In the genomic region with DNA sequence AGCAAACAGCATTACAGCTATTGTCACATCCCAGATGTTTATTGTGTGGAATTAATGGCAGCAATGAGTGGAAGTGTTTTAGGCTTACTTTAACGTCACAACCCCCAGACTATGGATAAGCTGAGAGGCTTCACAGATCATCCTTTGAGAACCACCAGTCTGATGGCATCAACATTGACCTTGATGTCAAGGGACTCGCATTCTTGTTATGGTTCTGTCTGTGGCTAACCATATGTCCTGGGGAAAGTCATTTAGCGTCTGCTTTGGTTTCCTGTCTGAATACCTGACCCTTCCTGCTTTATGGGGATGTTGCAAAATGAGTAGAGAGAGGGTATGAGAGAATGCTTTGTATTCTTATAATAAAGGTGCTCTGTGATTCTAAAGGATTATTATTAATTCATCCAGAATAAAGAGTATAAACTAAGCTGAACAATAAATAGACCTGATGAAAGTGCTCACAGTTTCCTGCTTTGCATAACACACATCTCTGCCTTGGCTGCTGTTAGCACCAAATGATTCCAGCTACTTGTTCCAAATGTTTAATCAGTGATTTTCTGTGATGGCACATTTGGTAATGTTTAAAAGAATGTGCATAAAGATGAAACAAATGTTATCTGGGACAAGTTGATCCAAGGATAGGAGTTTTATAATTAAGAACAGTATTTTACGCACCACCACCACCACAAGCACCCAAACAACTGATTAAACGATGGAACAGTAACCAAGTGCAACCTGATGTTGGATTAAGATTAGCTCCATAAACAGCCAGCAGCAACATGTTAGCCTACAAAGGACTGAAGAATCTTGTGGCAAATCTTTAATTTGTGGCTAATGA, we compare ENCODE assay signal across 19 cellular contexts.
DNase-seq lines count a peak whose midpoint lies in the region; ATAC-seq and TF ChIP-seq lines count a peak whose summit lies in the region.
"Had no signal": no experiment of that assay in that cellular context is flagged by ENCODE, and none has a peak within 500 bp of the region (broad histone marks: within the 10 kb centered on the region; RNA-seq: fewer than 3 reads in every experiment).

No MANE protein-coding gene starts in this region.

- no peak overlapping the region for H3K4ac ChIP-seq in mesenchymal stem cell (ENCODE audit: low read depth in 1 of 2, low read length in 2 of 2)

- H3K4me1 Mint-ChIP-seq in activated T-cell treated with anti-CD3 and anti-CD28 coated beads, Interleukin-2, amount 50 U/mL, for 4 hours (ENCODE audit: low read depth): no peaks in the 10 kb centered on the region

- H3K9me3 ChIP-seq in MM.1S (replicated peaks; ENCODE audit: insufficient read depth, low read length) (no peaks in the 10 kb centered on the region), mesenchymal stem cell (ENCODE audit: control insufficient read depth, low read length) (no peaks in the 10 kb centered on the region)
- H3K9me3 ChIP-seq: colonic mucosa, left lung, upper lobe of left lung had no signal

- H3K4me3 Mint-ChIP-seq in activated T-cell treated with anti-CD3 and anti-CD28 coated beads, Interleukin-2, amount 50 U/mL, for 4 hours: no peak overlapping the region
- H3K4me3 Mint-ChIP-seq: activated CD4-positive, alpha-beta memory T cell treated with anti-CD3 and anti-CD28 coated beads for 36 hours had no signal

- H3K36me3 ChIP-seq in MM.1S (replicated peaks; ENCODE audit: insufficient read depth, low read length): no peaks in the 10 kb centered on the region
- H3K36me3 ChIP-seq in mesenchymal stem cell (ENCODE audit: control insufficient read depth in 1 of 2, insufficient read depth in 2 of 2, low read depth in 1 of 2, low read length in 2 of 2): no peaks in the 10 kb centered on the region
- H3K36me3 ChIP-seq: colonic mucosa, left lung, upper lobe of left lung had no signal

- no peak overlapping the region for H4K8ac ChIP-seq in mesenchymal stem cell (ENCODE audit: low read length)

- no peak overlapping the region for H4K91ac ChIP-seq in mesenchymal stem cell (ENCODE audit: low read length)

- no peaks in the 10 kb centered on the region for H3K36me3 Mint-ChIP-seq in activated T-cell treated with anti-CD3 and anti-CD28 coated beads, Interleukin-2, amount 50 U/mL, for 4 hours (ENCODE audit: insufficient read depth)
- H3K36me3 Mint-ChIP-seq: activated CD4-positive, alpha-beta memory T cell treated with anti-CD3 and anti-CD28 coated beads for 36 hours had no signal

- H2AFZ ChIP-seq in MM.1S (ENCODE audit: low read length) (no peak overlapping the region), mesenchymal stem cell (ENCODE audit: low read depth, low read length) (no peak overlapping the region)

- DNase-seq in Ammon's horn (ENCODE audit: low spot score) (peak; percentile 37), MM.1S (peak; percentile 35), choroid plexus epithelial cell (ENCODE audit: low read depth) (peak; percentile 90), mesenchymal stem cell (peak; percentile 86), NCI-H345 treated with DMSO at 0.1 percent for 48 hours (lab: John Stamatoyannopoulos, UW; ENCODE audit: unreplicated experiment) (no peak), lower leg skin (ENCODE audit: low spot score in 2 of 2) (no peak), GDM1 (lab: John Stamatoyannopoulos, UW) (no peak)
- no peak for DNase-seq in activated T-cell treated with anti-CD3 and anti-CD28 coated beads, Interleukin-2, amount 50 U/mL, for 4 hours
- DNase-seq: ACHN; activated CD4-positive, alpha-beta memory T cell treated with anti-CD3 and anti-CD28 coated beads for 36 hours; activated naive CD4-positive, alpha-beta T cell treated with Interleukin-2 at 50 U/mL for 16 hours; colonic mucosa; H7; left lung; NCI-H1105; NCI-H226; stimulated activated CD8-positive, alpha-beta memory T cell treated with anti-CD3 and anti-CD28 coated beads, Interleukin-4, amount 100 ng/mL, for 48 hours; upper lobe of left lung had no signal

- TF ChIP-seq CTCF in MM.1S (IDR thresholded peaks at IDR 0.05; ENCODE audit: low read length) (no peak), choroid plexus epithelial cell (conservative IDR thresholded peaks at IDR 0.05; ENCODE audit: low read depth, low read length) (no peak), lower leg skin (IDR thresholded peaks at IDR 0.05) (no peak)

- no peaks in the 10 kb centered on the region for H3F3A ChIP-seq in MM.1S (ENCODE audit: insufficient read depth, low read length)

- no peak overlapping the region for H2AK5ac ChIP-seq in mesenchymal stem cell (ENCODE audit: low read length, severe bottlenecking)

- no peaks in the 10 kb centered on the region for H3K27me3 Mint-ChIP-seq in activated T-cell treated with anti-CD3 and anti-CD28 coated beads, Interleukin-2, amount 50 U/mL, for 4 hours (ENCODE audit: low read depth)
- H3K27me3 Mint-ChIP-seq: activated CD4-positive, alpha-beta memory T cell treated with anti-CD3 and anti-CD28 coated beads for 36 hours had no signal

- H3K27ac ChIP-seq in MM.1S (ENCODE audit: low read length) (no peak overlapping the region), mesenchymal stem cell (ENCODE audit: low read length, poor library complexity, severe bottlenecking) (peak overlapping the region; percentile 34)
- H3K27ac ChIP-seq: colonic mucosa, left lung, upper lobe of left lung had no signal

- no peak overlapping the region for H3K18ac ChIP-seq in mesenchymal stem cell (ENCODE audit: low read depth in 1 of 2, low read length in 2 of 2)

- no peaks in the 10 kb centered on the region for H3K27me3 ChIP-seq in MM.1S (replicated peaks; ENCODE audit: insufficient read depth, low read length)
- H3K27me3 ChIP-seq in mesenchymal stem cell (ENCODE audit: control insufficient read depth in 1 of 2, insufficient read depth in 1 of 2, low read length in 2 of 2): no peaks in the 10 kb centered on the region
- H3K27me3 ChIP-seq: colonic mucosa, left lung, upper lobe of left lung had no signal

- intact Hi-C loops in lower leg skin (cut with DNase I; ENCODE audit: low total_unique reads): no loop called here

- peak overlapping the region; percentile 43 for H2BK120ac ChIP-seq in mesenchymal stem cell (ENCODE audit: low read depth, low read length)

- peaks cover 2% of the 10 kb centered on the region for H3K79me1 ChIP-seq in mesenchymal stem cell (replicated peaks; ENCODE audit: low read length, poor library complexity, severe bottlenecking)

- H3K9me3 Mint-ChIP-seq in activated T-cell treated with anti-CD3 and anti-CD28 coated beads, Interleukin-2, amount 50 U/mL, for 4 hours: peaks cover 5% of the 10 kb centered on the region
- H3K9me3 Mint-ChIP-seq: activated CD4-positive, alpha-beta memory T cell treated with anti-CD3 and anti-CD28 coated beads for 36 hours had no signal

- no peak overlapping the region for H3K9ac ChIP-seq in MM.1S (ENCODE audit: low read length)
- peak overlapping the region; percentile 64 for H3K9ac ChIP-seq in mesenchymal stem cell (ENCODE audit: low read length)

- H3K4me3 ChIP-seq in MM.1S (ENCODE audit: low read length): no peak overlapping the region
- no peak overlapping the region for H3K4me3 ChIP-seq in choroid plexus epithelial cell (ENCODE audit: low read depth, low read length)
- no peak overlapping the region for H3K4me3 ChIP-seq in mesenchymal stem cell (ENCODE audit: insufficient read depth in 1 of 2, low read depth in 1 of 2, low read length in 2 of 2)
- H3K4me3 ChIP-seq in lower leg skin (ENCODE audit: low read depth, poor library complexity, severe bottlenecking): no peak overlapping the region
- H3K4me3 ChIP-seq: colonic mucosa, left lung, upper lobe of left lung had no signal

- no peak for ATAC-seq in activated T-cell treated with anti-CD3 and anti-CD28 coated beads, Interleukin-2, amount 50 U/mL, for 4 hours
- ATAC-seq: left lung, Panc1 had no signal

- H3K4me1 ChIP-seq in MM.1S (ENCODE audit: low read length): peaks cover 9% of the 10 kb centered on the region; the same call in 1 of the 2 replicates
- peaks cover 4% of the 10 kb centered on the region for H3K4me1 ChIP-seq in mesenchymal stem cell (ENCODE audit: control insufficient read depth, insufficient read depth, low read depth, low read length)
- H3K4me1 ChIP-seq: colonic mucosa, left lung had no signal

- no peak overlapping the region for H2BK5ac ChIP-seq in mesenchymal stem cell (ENCODE audit: low read depth, low read length, poor library complexity, severe bottlenecking)

- H3K14ac ChIP-seq in mesenchymal stem cell (ENCODE audit: low read length in 2 of 2): no peak overlapping the region

- H2BK15ac ChIP-seq in mesenchymal stem cell (ENCODE audit: low read depth, poor library complexity, severe bottlenecking): no peak overlapping the region

- H3K23ac ChIP-seq in mesenchymal stem cell (ENCODE audit: low read length in 2 of 2): no peak overlapping the region

- H4K20me1 ChIP-seq in MM.1S (ENCODE audit: insufficient read depth, low read length): no peaks in the 10 kb centered on the region

- no peak for TF ChIP-seq POLR2A in lower leg skin (IDR thresholded peaks at IDR 0.05)

- H3K79me2 ChIP-seq in MM.1S (ENCODE audit: low read length): no peaks in the 10 kb centered on the region

- no peak overlapping the region for H3K4me2 ChIP-seq in MM.1S (ENCODE audit: low read depth, low read length)
- no peak overlapping the region for H3K4me2 ChIP-seq in mesenchymal stem cell (ENCODE audit: low read length, poor library complexity, severe bottlenecking)

- no peaks in the 10 kb centered on the region for H3K9me2 ChIP-seq in MM.1S (replicated peaks; ENCODE audit: insufficient read depth, low read length)

- no peak overlapping the region for H2BK12ac ChIP-seq in mesenchymal stem cell (ENCODE audit: low read length in 2 of 2)

- 14% methylated on average over 2 of the region's 5 CpGs for WGBS in mesenchymal stem cell
- 28 to 34% methylated on average over 5 of the region's 5 CpGs for WGBS in lower leg skin, 2 donors

Comparison
In these comparisons a context has a peak if more than half of its experiments do, and no peak if none do; other contexts are left out.
1. DNase-seq: peak in Ammon's horn (single experiment), MM.1S (single experiment), choroid plexus epithelial cell (single experiment) and mesenchymal stem cell (single experiment); none in NCI-H345 treated with DMSO at 0.1 percent for 48 hours (single experiment), lower leg skin (0 of 2), activated T-cell treated with anti-CD3 and anti-CD28 coated beads, Interleukin-2, amount 50 U/mL, for 4 hours (single experiment) and GDM1 (single experiment).